1 cellular context compared by ENCODE assay signal in the genomic region with DNA sequence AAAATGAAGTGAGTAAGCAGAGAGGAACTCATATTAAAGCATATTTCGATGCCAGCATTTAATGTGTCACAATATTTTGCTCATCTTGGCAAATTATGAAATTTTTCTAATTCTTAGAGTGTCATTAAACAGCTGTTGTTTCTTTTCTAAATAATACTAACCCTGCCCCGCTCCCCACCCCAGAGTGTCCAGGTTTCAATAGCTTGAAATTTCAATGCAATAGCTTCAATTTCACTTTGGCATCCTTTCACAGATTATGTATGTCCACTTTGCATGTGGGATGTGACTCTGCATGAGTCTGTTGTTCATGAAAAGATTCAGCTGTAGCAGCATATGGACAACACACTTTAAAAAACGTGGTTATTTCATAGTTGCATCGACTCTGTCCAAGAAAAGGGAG.
TF ChIP-seq lines count a peak whose summit lies in the region.

No MANE protein-coding gene starts in this region.

TF ChIP-seq in SK-N-SH, 30 proteins besides CTCF, POLR2A, EP300 and RAD21 (continued from another document):
- TF ChIP-seq MAX (IDR thresholded peaks at IDR 0.05; ENCODE audit: low read depth) (no peak), NFIC (IDR thresholded peaks at IDR 0.05; ENCODE audit: borderline replicate concordance) (peak; percentile 60; the same call in 1 of the 2 replicates), JUND (IDR thresholded peaks at IDR 0.05) (peak; percentile 36; the same call in 1 of the 2 replicates), CHD2 (IDR thresholded peaks at IDR 0.05; ENCODE audit: low read length, partially characterized antibody) (no peak), EZH2phosphoT487 (IDR thresholded peaks at IDR 0.05; ENCODE audit: borderline replicate concordance, low read depth) (no peak), FOSL2 (IDR thresholded peaks at IDR 0.05; ENCODE audit: borderline replicate concordance, low read depth) (0 out of 2 replicates have a peak, but pooled peaks have one; percentile 45), TEAD4 (IDR thresholded peaks at IDR 0.05; ENCODE audit: borderline replicate concordance, insufficient read depth) (peak; percentile 62; the same call in 1 of the 2 replicates), IRF3 (IDR thresholded peaks at IDR 0.05; ENCODE audit: low read depth, low read length) (no peak), GATA2 (CRISPR knock-in tag; IDR thresholded peaks at IDR 0.05) (no peak), MEF2A (IDR thresholded peaks at IDR 0.05; ENCODE audit: borderline replicate concordance, low read depth) (no peak), TCF12 (IDR thresholded peaks at IDR 0.05) (peak; percentile 48)
- TF ChIP-seq, protein P1, sequence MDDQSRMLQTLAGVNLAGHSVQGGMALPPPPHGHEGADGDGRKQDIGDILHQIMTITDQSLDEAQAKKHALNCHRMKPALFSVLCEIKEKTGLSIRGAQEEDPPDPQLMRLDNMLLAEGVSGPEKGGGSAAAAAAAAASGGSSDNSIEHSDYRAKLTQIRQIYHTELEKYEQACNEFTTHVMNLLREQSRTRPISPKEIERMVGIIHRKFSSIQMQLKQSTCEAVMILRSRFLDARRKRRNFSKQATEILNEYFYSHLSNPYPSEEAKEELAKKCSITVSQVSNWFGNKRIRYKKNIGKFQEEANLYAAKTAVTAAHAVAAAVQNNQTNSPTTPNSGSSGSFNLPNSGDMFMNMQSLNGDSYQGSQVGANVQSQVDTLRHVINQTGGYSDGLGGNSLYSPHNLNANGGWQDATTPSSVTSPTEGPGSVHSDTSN (IDR thresholded peaks at IDR 0.05) = no peak; the same call in 1 of the 2 replicates
